9 cellular contexts compared by ENCODE assay signal in genomic region chr7:953547-954327, GRCh38. TPM values are rescaled to one million over a fixed set of nuclear protein-coding genes. Genes with fewer than 3 reads are reported as not detected.
DNase-seq lines count a peak whose midpoint lies in the region; FAIRE-seq and TF ChIP-seq lines count a peak whose summit lies in the region.
"Had no signal": no experiment of that assay in that cellular context is flagged by ENCODE, and none has a peak within 500 bp of the region (broad histone marks: within the 10 kb centered on the region; RNA-seq: fewer than 3 reads in every experiment).

No MANE protein-coding gene starts in this region.

- FAIRE-seq in GM19239 (lab: Jason Lieb, UNC) = no peak

- H3K4me3 ChIP-seq in ascending aorta = peak overlapping the region; percentile 53 to 91
- H3K4me3 ChIP-seq in iPS-11a (ENCODE audit: low read depth, low read length) = peak overlapping the region; percentile 33
- H3K4me3 ChIP-seq in rectal smooth muscle tissue (ENCODE audit: low read length) = peak overlapping the region; percentile 69

- TF ChIP-seq CTCF in ascending aorta (IDR thresholded peaks at IDR 0.05) = no peak

- H3K27ac ChIP-seq in ascending aorta = peak overlapping the region in 1 of 2 donors; percentile 30
- peak overlapping the region; percentile 72 for H3K27ac ChIP-seq in rectal smooth muscle tissue (ENCODE audit: low read depth, low read length)
- H3K27ac ChIP-seq: epithelial cell of prostate had no signal

- no peaks in the 10 kb centered on the region for H3K9me3 ChIP-seq in ascending aorta

- H3K36me3 ChIP-seq in ascending aorta (no peaks in the 10 kb centered on the region), rectal smooth muscle tissue (ENCODE audit: control insufficient read depth, insufficient read depth, low read length) (no peaks in the 10 kb centered on the region)

- peak; percentile 20 to 24 for DNase-seq in stimulated activated CD8-positive, alpha-beta memory T cell treated with anti-CD3 and anti-CD28 coated beads, Interleukin-2, amount 100 ng/mL, for 48 hours (ENCODE audit: low read depth in 2 of 2)
- no peak for DNase-seq in stimulated activated CD8-positive, alpha-beta memory T cell treated with anti-CD3 and anti-CD28 coated beads, Interleukin-4, amount 100 ng/mL, for 48 hours
- DNase-seq in HuH-7.5 (ENCODE audit: low spot score) (peak; percentile 75), ascending aorta (ENCODE audit: low spot score in 2 of 2) (peak in 1 of 2 donors; percentile 77), GM19239 (ENCODE audit: insufficient read length, low spot score) (no peak), DMS153 treated with DMSO at 0.1 percent for 48 hours (lab: John Stamatoyannopoulos, UW; ENCODE audit: unreplicated experiment) (no peak)

- no peak overlapping the region for H3K9ac ChIP-seq in rectal smooth muscle tissue (ENCODE audit: low read length)

- H3K4me1 ChIP-seq in ascending aorta (peaks cover 4 to 11% of the 10 kb centered on the region in 2 donors), rectal smooth muscle tissue (ENCODE audit: control insufficient read depth, insufficient read depth, low read length) (no peaks in the 10 kb centered on the region)

- intact Hi-C loops in ascending aorta (cut with DNase I) = no loop called here

- H3K27me3 ChIP-seq in ascending aorta (no peaks in the 10 kb centered on the region), rectal smooth muscle tissue (ENCODE audit: control insufficient read depth, insufficient read depth, low read length) (no peaks in the 10 kb centered on the region)

RNA-seq across cellular contexts. Expression of gene ADAP1, which starts 0.7 kb away (rescaled TPM):
- 44.5 TPM for total RNA-seq in ascending aorta

RNA-seq across cellular contexts. Expression of gene COX19, which starts 21.6 kb away (rescaled TPM):
- 2.1 TPM for total RNA-seq in ascending aorta

RNA-seq across cellular contexts. Expression of gene CYP2W1, which starts 29.2 kb away (rescaled TPM):
- not detected for total RNA-seq in ascending aorta

Comparison
In these comparisons a context has a peak if more than half of its experiments do, and no peak if none do; other contexts are left out.
1. DNase-seq: peak in stimulated activated CD8-positive, alpha-beta memory T cell treated with anti-CD3 and anti-CD28 coated beads, Interleukin-2, amount 100 ng/mL, for 48 hours (2 of 2) and HuH-7.5 (single experiment); none in stimulated activated CD8-positive, alpha-beta memory T cell treated with anti-CD3 and anti-CD28 coated beads, Interleukin-4, amount 100 ng/mL, for 48 hours (single experiment), GM19239 (single experiment) and DMS153 treated with DMSO at 0.1 percent for 48 hours (single experiment).
2. Peak in every context shown above with its lines, with median percentiles within 50 percentile points of each other: H3K4me3 ChIP-seq.